8 cellular contexts compared by ENCODE assay signal in the genomic region with DNA sequence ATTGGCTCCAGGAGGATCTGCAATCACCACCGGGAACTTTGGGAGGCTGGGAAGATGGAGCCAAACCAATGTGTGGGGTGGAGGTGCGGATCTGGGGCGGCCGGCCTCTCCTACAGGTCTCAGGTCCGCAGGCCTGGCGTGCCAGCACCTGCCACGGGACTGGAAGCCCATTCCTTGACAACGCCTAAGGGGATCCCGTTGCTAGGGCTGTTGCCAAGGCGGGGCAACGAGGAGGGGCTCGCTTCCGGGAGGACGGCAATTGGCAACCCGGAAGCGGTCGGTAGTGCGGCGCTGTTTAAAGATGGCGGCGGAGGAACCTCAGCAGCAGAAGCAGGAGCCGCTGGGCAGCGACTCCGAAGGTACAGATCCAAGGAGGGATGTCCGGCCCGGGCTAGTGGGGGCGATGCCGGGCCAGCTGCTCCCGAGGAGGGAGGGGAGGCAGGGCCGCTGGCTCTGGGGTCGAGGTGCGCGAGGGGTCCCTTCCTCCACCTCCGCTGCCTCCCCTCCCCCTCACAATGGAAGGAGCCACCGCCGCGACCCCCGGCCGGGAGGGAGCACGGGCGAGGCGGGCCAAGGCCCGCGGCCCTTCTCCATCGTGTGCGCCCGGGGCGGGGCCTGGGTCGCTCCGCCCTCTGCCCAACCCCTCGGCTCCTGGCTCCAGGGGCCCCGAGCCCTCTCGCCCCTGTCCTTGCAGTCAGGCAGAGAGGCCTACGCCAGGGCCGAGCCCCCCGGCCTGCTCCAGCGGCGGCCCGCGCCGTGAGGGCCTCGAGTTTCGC. TPM values are rescaled to one million over a fixed set of nuclear protein-coding genes. Genes with fewer than 3 reads are reported as not detected.
DNase-seq lines count a peak whose midpoint lies in the region; ATAC-seq, FAIRE-seq and TF ChIP-seq lines count a peak whose summit lies in the region.

A gene with protein sequence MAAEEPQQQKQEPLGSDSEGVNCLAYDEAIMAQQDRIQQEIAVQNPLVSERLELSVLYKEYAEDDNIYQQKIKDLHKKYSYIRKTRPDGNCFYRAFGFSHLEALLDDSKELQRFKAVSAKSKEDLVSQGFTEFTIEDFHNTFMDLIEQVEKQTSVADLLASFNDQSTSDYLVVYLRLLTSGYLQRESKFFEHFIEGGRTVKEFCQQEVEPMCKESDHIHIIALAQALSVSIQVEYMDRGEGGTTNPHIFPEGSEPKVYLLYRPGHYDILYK (plus strand): TSS at position 283 of the 776 bp plus-strand sequence. CDS start 19 bp downstream, at position 302.

- H3K27ac ChIP-seq in right cardiac atrium (ENCODE audit: low read length) (peak within 1 kb of the TSS; percentile 66), uterus (peak within 1 kb of the TSS; percentile 78 to 86)

- no peaks in the 10 kb centered on the region for H3K36me3 ChIP-seq in uterus

- intact Hi-C loops in T-helper 2 cell treated with Interferon-gamma antibody and Interleukin-4, amounts not matched to agents 100 ng/mL and 5 ng/mL, for 36 hours (cut with micrococcal nuclease) = loop anchor here (1.0 to 5.0 kb wide), 3 partner anchors 12 to 149 kb away; a partner anchor contains a TSS
- intact Hi-C loops in right cardiac atrium (cut with DNase I) = no loop called here
- intact Hi-C loops in uterus (cut with DNase I; ENCODE audit: low total_unique reads) = no loop called here

- ATAC-seq in HG02884 (IDR thresholded peaks at IDR 0.05; ENCODE audit: unreplicated experiment) (peak; percentile 82), right cardiac atrium (peak; percentile 95 to 96)

- under 1% methylated on average over 62 of the region's 63 CpGs for WGBS in right cardiac atrium

- H3K9me3 ChIP-seq in right cardiac atrium (ENCODE audit: control insufficient read depth, low read length) (no peaks in the 10 kb centered on the region), uterus (no peaks in the 10 kb centered on the region)

- H3K4me1 ChIP-seq in right cardiac atrium (ENCODE audit: control insufficient read depth, insufficient read depth, low read length) = peaks cover 7% of the 10 kb centered on the region
- peaks cover 0 to 7% of the 10 kb centered on the region in 2 donors for H3K4me1 ChIP-seq in uterus

- no peaks in the 10 kb centered on the region for H3K27me3 ChIP-seq in right cardiac atrium (ENCODE audit: control insufficient read depth, insufficient read depth)
- no peaks in the 10 kb centered on the region for H3K27me3 ChIP-seq in uterus

- TF ChIP-seq POLR2A in GM12892 (IDR thresholded peaks at IDR 0.05; ENCODE audit: low read depth, low read length) = peak; percentile 89
- peak; percentile 52 to 56 for TF ChIP-seq POLR2A in uterus (IDR thresholded peaks at IDR 0.05)

- FAIRE-seq in GM12892 (lab: Jason Lieb, UNC) = peak; percentile 100

- no peak for TF ChIP-seq CTCF in uterus (IDR thresholded peaks at IDR 0.05)

- DNase-seq in GM12892 (ENCODE audit: insufficient read length) (peak; percentile 98), NCI-H187 (lab: John Stamatoyannopoulos, UW) (peak; percentile 87 to 90), anterior cingulate cortex (lab: John Stamatoyannopoulos, UW) (peak; percentile 14 to 91 (median 79)), right cardiac atrium (peak; percentile 93 to 97 (median 96)), pulmonary artery endothelial cell (ENCODE audit: low read depth, low spot score) (peak; percentile 80), uterus (peak; percentile 87 to 89)

- peak within 1 kb of the TSS; percentile 71 for H3K4me3 ChIP-seq in right cardiac atrium (ENCODE audit: low read length)
- peak within 1 kb of the TSS; percentile 82 to 85 for H3K4me3 ChIP-seq in uterus

RNA-seq across cellular contexts. Expression of the gene that starts here (rescaled TPM):
- 84.1 TPM for polyA plus RNA-seq in GM12892 (2012; ENCODE audit: missing spikeins)
- total RNA-seq in T-helper 2 cell treated with Interferon-gamma antibody and Interleukin-4, amounts not matched to agents 100 ng/mL and 5 ng/mL, for 36 hours = 98.0 and 99.0 TPM in 2 replicates
- total RNA-seq in right cardiac atrium (10 to 100 TPM; 44.9 to 55.8 (median 51.2) TPM), pulmonary artery endothelial cell (67.9 and 71.6 TPM in 2 replicates), uterus (10 to 100 TPM; 29.5 to 54.6 (median 45.8) TPM)
- polyA plus RNA-seq in right cardiac atrium = 62.4 TPM

Comparison
In these comparisons a context has a peak if more than half of its experiments do, and no peak if none do; other contexts are left out.
1. Peak in every context shown above with its lines: DNase-seq, ATAC-seq, H3K4me3 ChIP-seq and H3K27ac ChIP-seq.